ENCODE assay signal across 14 cellular contexts in the genomic region with DNA sequence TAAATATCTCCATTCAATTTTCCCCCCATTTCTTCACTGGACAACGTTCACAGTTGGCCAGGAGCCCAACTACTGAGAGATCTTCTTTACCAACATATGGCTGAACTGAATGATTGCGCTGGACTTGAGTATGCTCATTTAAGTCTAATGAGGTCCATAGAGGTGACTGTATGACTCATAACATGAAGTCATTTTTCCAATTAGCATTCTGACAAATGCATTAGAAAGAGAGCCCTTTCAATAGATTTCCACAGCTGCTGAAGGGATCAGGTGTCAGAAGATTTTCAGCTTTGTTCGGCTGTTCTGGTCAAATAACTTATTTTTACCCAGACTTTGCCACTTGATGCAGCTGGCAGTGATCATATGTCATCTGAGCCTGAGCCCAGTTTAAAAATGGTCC.
DNase-seq lines count a peak whose midpoint lies in the region; ATAC-seq lines count a peak whose summit lies in the region.
"Had no signal": no experiment of that assay in that cellular context is flagged by ENCODE, and none has a peak within 500 bp of the region (broad histone marks: within the 10 kb centered on the region; RNA-seq: fewer than 3 reads in every experiment).

No MANE protein-coding gene starts in this region.

- intact Hi-C loops in left cardiac atrium (cut with DNase I), result no loop called here

- no peak for ATAC-seq in left cardiac atrium
- no peak for ATAC-seq in HG02870 (IDR thresholded peaks at IDR 0.05; ENCODE audit: unreplicated experiment)
- ATAC-seq: body of pancreas; effector memory CD8-positive, alpha-beta T cell; left lobe of liver; natural killer cell treated with Interleukin-12 subunit alpha and Interleukin-12 subunit beta and Interleukin-15 and Interleukin-18, amount 100 ng/mL, for 72 hours; right lobe of liver had no signal

- DNase-seq in M059J (ENCODE audit: low read depth), result peak; percentile 4
- peak; percentile 78 for DNase-seq in NCI-H2171 (lab: John Stamatoyannopoulos, UW)
- peak; percentile 45 for DNase-seq in SW480 (ENCODE audit: low spot score)
- peak; percentile 60 for DNase-seq in renal cortical epithelial cell (ENCODE audit: low read depth)
- DNase-seq in left cardiac atrium, result no peak
- no peak for DNase-seq in stimulated activated CD4-positive, alpha-beta T cell treated with anti-CD3 and anti-CD28 coated beads, Interleukin-4, amount 100 ng/mL, for 4 hours
- DNase-seq: activated CD4-positive, alpha-beta T cell treated with anti-CD3 and anti-CD28 coated beads, Interleukin-2, amount 50 U/mL, for 48 hours; activated effector memory CD4-positive, alpha-beta T cell treated with Interleukin-2 at 50 U/mL for 16 hours; body of pancreas; effector memory CD8-positive, alpha-beta T cell; right lobe of liver had no signal

Comparison
In these comparisons a context has a peak if more than half of its experiments do, and no peak if none do; other contexts are left out.
1. DNase-seq: peak in M059J (single experiment), NCI-H2171 (single experiment), SW480 (single experiment) and renal cortical epithelial cell (single experiment); none in left cardiac atrium (single experiment) and stimulated activated CD4-positive, alpha-beta T cell treated with anti-CD3 and anti-CD28 coated beads, Interleukin-4, amount 100 ng/mL, for 4 hours (0 of 2).